Comparison of ENCODE assay signal across 8 cellular contexts in the genomic region with DNA sequence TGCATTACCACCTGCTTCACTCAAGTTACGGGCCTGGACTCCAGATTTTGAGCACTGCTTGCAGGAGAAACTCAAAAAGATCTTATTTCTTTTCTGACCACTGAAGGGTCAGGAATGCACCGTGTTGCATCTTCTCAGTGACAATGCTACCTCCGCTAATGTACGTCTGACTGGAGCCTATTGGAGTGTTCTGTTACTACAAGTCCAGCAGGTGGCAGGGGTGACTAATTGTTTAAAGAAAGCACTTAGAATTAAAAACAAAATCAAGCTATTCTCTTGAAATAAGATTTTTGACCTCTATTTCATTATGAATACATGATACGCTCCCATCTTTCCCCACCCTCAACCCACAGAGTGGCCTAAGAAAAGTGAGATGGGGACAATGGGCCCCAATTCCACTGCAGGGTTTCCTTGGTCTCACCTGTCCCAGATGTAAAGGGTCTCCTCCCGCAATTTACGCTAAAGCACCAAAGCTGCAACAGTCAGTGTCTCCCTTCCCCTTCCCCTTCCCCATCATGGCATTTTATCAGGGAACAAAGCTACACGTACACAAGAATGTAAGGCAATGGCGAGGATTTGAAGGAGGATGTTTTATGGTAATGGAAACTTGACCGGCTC. TPM values are rescaled to one million over a fixed set of nuclear protein-coding genes. Genes with fewer than 3 reads are reported as not detected.
DNase-seq lines count a peak whose midpoint lies in the region; ATAC-seq lines count a peak whose summit lies in the region.

No MANE protein-coding gene starts in this region.

- H3K4me3 Mint-ChIP-seq in activated CD8-positive, alpha-beta T cell treated with anti-CD3 and anti-CD28 coated beads, Interleukin-2, amount 10 ng/mL, durations not matched to agents 7 days and 5 days = no peak overlapping the region
- H3K4me3 Mint-ChIP-seq in CD8-positive, alpha-beta memory T cell = no peak overlapping the region

- H3K36me3 Mint-ChIP-seq in activated CD8-positive, alpha-beta T cell treated with anti-CD3 and anti-CD28 coated beads, Interleukin-2, amount 10 ng/mL, durations not matched to agents 7 days and 5 days (ENCODE audit: low read depth) = no peaks in the 10 kb centered on the region
- H3K36me3 Mint-ChIP-seq in CD8-positive, alpha-beta memory T cell = no peaks in the 10 kb centered on the region

- H3K27ac ChIP-seq in CD8-positive, alpha-beta memory T cell (ENCODE audit: low read depth, low read length) = no peak overlapping the region

- H3K27me3 ChIP-seq in CD8-positive, alpha-beta memory T cell (ENCODE audit: insufficient read depth, low read length, poor library complexity, severe bottlenecking) = no peaks in the 10 kb centered on the region

- no peak overlapping the region for H3K27ac Mint-ChIP-seq in activated CD8-positive, alpha-beta T cell treated with anti-CD3 and anti-CD28 coated beads, Interleukin-2, amount 10 ng/mL, durations not matched to agents 7 days and 5 days
- H3K27ac Mint-ChIP-seq in CD8-positive, alpha-beta memory T cell = no peak overlapping the region

- peaks cover 18% of the 10 kb centered on the region for H3K4me1 Mint-ChIP-seq in activated CD8-positive, alpha-beta T cell treated with anti-CD3 and anti-CD28 coated beads, Interleukin-2, amount 10 ng/mL, durations not matched to agents 7 days and 5 days (ENCODE audit: low read depth)
- H3K4me1 Mint-ChIP-seq in CD8-positive, alpha-beta memory T cell = peaks cover 16 to 19% (median 18%) of the 10 kb centered on the region in 3 donors

- POLR2A ChIA-PET in activated CD8-positive, alpha-beta T cell treated with anti-CD3 and anti-CD28 coated beads, Interleukin-2, amount 10 ng/mL, durations not matched to agents 7 days and 5 days (lab: Charles Lee) = no interaction called here
- POLR2A ChIA-PET in CD8-positive, alpha-beta memory T cell (lab: Charles Lee) = no interaction called here

- peaks cover 8% of the 10 kb centered on the region for H3K27me3 Mint-ChIP-seq in activated CD8-positive, alpha-beta T cell treated with anti-CD3 and anti-CD28 coated beads, Interleukin-2, amount 10 ng/mL, durations not matched to agents 7 days and 5 days (ENCODE audit: low read depth)
- H3K27me3 Mint-ChIP-seq in CD8-positive, alpha-beta memory T cell = peaks cover 0 to 5% of the 10 kb centered on the region in 2 donors

- H3K36me3 ChIP-seq in CD8-positive, alpha-beta memory T cell (ENCODE audit: insufficient read depth, low read length) = no peaks in the 10 kb centered on the region

- DNase-seq in AML-193 (lab: John Stamatoyannopoulos, UW) (peak; percentile 44 to 51), NCI-H2171 (lab: John Stamatoyannopoulos, UW) (peak; percentile 65), iris pigment epithelial cell (ENCODE audit: low read depth) (peak; percentile 73)
- DNase-seq in activated CD8-positive, alpha-beta T cell treated with anti-CD3 and anti-CD28 coated beads, Interleukin-2, amount 10 ng/mL, durations not matched to agents 7 days and 5 days = no peak
- DNase-seq in CD8-positive, alpha-beta memory T cell = no peak

- CTCF ChIA-PET in activated CD8-positive, alpha-beta T cell treated with anti-CD3 and anti-CD28 coated beads, Interleukin-2, amount 10 ng/mL, durations not matched to agents 7 days and 5 days (lab: Charles Lee) = interaction anchor here (0.8 to 8.5 kb wide), 7 partner anchors 7 to 1028 kb away, joined by 3 to 58 read pairs (median 3); no protein-coding TSS in a partner anchor
- CTCF ChIA-PET in CD8-positive, alpha-beta memory T cell (lab: Charles Lee) = interaction anchor here (0.8 to 1.8 kb wide), 4 partner anchors 8 to 601 kb away, joined by 3 to 6 read pairs (median 4); no protein-coding TSS in a partner anchor

- no peaks in the 10 kb centered on the region for H3K9me3 ChIP-seq in CD8-positive, alpha-beta memory T cell (ENCODE audit: low read length)

- no peaks in the 10 kb centered on the region for H3K9me3 Mint-ChIP-seq in activated CD8-positive, alpha-beta T cell treated with anti-CD3 and anti-CD28 coated beads, Interleukin-2, amount 10 ng/mL, durations not matched to agents 7 days and 5 days (ENCODE audit: insufficient read depth)
- H3K9me3 Mint-ChIP-seq in CD8-positive, alpha-beta memory T cell = no peaks in the 10 kb centered on the region

- ATAC-seq in GM19351 (IDR thresholded peaks at IDR 0.05; ENCODE audit: unreplicated experiment) (peak; percentile 77), HG03108 (IDR thresholded peaks at IDR 0.05; ENCODE audit: unreplicated experiment) (no peak), GM19455 (IDR thresholded peaks at IDR 0.05; ENCODE audit: unreplicated experiment) (no peak)
- peak; percentile 57 for ATAC-seq in activated CD8-positive, alpha-beta T cell treated with anti-CD3 and anti-CD28 coated beads, Interleukin-2, amount 10 ng/mL, durations not matched to agents 7 days and 5 days

- peaks cover 22% of the 10 kb centered on the region for H3K4me1 ChIP-seq in CD8-positive, alpha-beta memory T cell (ENCODE audit: insufficient read depth, low read length)

- H3K4me3 ChIP-seq in CD8-positive, alpha-beta memory T cell (ENCODE audit: low read length) = no peak overlapping the region

RNA-seq across cellular contexts. Expression of a gene that starts 2.2 kb away (rescaled TPM):
- total RNA-seq in activated CD8-positive, alpha-beta T cell treated with anti-CD3 and anti-CD28 coated beads, Interleukin-2, amount 10 ng/mL, durations not matched to agents 7 days and 5 days = not detected
- total RNA-seq in CD8-positive, alpha-beta memory T cell = not detected
- polyA plus RNA-seq in CD8-positive, alpha-beta memory T cell = not detected

RNA-seq across cellular contexts. Expression of a gene that starts 26.5 kb away (rescaled TPM):
- total RNA-seq in activated CD8-positive, alpha-beta T cell treated with anti-CD3 and anti-CD28 coated beads, Interleukin-2, amount 10 ng/mL, durations not matched to agents 7 days and 5 days = 1 to 10 TPM; 4.4 to 4.6 TPM
- 1 to 10 TPM; 7.7 to 8.2 TPM for total RNA-seq in CD8-positive, alpha-beta memory T cell
- polyA plus RNA-seq in CD8-positive, alpha-beta memory T cell = 7.3 TPM

Comparison
In these comparisons a context has a peak if more than half of its experiments do, and no peak if none do; other contexts are left out.
1. DNase-seq: peak in AML-193 (2 of 2), NCI-H2171 (single experiment) and iris pigment epithelial cell (single experiment); none in activated CD8-positive, alpha-beta T cell treated with anti-CD3 and anti-CD28 coated beads, Interleukin-2, amount 10 ng/mL, durations not matched to agents 7 days and 5 days (single experiment) and CD8-positive, alpha-beta memory T cell (0 of 5).
2. ATAC-seq: peak in GM19351 (single experiment) and activated CD8-positive, alpha-beta T cell treated with anti-CD3 and anti-CD28 coated beads, Interleukin-2, amount 10 ng/mL, durations not matched to agents 7 days and 5 days (single experiment); none in HG03108 (single experiment) and GM19455 (single experiment).